Comparison of ENCODE assay signal across 1 cellular context in the genomic region with DNA sequence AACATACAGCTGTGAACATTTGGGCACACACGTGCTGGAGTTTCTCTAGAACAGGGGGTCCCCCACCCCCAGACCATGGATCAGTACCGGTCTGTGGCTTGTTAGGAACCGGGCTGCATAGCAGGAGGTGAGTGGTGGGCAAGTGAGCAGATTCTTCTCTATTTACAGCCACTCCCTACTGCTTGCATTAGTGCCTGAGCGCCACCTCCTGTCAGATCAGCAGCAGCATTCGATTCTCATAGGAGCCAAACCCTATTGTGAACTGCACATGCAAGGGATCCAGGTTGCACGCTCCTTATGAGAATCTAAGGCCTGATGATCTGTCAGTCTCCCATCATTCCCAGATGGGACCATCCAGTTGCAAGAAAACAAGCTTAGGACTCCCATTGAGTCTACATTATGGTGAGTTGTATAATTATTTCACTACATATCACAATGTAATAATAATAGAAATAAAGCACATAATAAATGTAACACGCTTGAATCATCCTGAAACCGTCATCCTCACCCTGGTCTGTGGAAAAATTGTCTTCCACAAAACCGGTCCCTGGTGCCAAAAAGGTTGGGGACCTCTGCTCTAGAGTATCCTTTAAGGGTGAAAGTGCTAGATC.
TF ChIP-seq lines count a peak whose summit lies in the region.

No MANE protein-coding gene starts in this region.

TF ChIP-seq in GM12878, 131 proteins besides CTCF, POLR2A, EP300 and RAD21 (continued from another document):
- TF ChIP-seq, protein P1, sequence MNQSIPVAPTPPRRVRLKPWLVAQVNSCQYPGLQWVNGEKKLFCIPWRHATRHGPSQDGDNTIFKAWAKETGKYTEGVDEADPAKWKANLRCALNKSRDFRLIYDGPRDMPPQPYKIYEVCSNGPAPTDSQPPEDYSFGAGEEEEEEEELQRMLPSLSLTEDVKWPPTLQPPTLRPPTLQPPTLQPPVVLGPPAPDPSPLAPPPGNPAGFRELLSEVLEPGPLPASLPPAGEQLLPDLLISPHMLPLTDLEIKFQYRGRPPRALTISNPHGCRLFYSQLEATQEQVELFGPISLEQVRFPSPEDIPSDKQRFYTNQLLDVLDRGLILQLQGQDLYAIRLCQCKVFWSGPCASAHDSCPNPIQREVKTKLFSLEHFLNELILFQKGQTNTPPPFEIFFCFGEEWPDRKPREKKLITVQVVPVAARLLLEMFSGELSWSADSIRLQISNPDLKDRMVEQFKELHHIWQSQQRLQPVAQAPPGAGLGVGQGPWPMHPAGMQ (IDR thresholded peaks at IDR 0.05; ENCODE audit: borderline replicate concordance), result no peak
- TF ChIP-seq HCFC1 (IDR thresholded peaks at IDR 0.05; ENCODE audit: low read length) (no peak), KAT2A (conservative IDR thresholded peaks at IDR 0.05; ENCODE audit: control insufficient read depth, low read depth, low read length) (no peak), ZNF384 (IDR thresholded peaks at IDR 0.05; ENCODE audit: borderline replicate concordance, low read depth, low read length) (no peak), BCL11A (IDR thresholded peaks at IDR 0.05; ENCODE audit: low read depth, low read length) (no peak), ZBED1 (IDR thresholded peaks at IDR 0.05; ENCODE audit: borderline replicate concordance) (no peak), GABPA (IDR thresholded peaks at IDR 0.05; ENCODE audit: low read depth) (no peak), NR2C2 (IDR thresholded peaks at IDR 0.05; ENCODE audit: borderline replicate concordance, control insufficient read depth, insufficient read length, low read depth) (no peak)
